Comparison of ENCODE assay signal across 8 cellular contexts in genomic region chr9:98807811-98808195, GRCh38. TPM values are rescaled to one million over a fixed set of nuclear protein-coding genes. Genes with fewer than 3 reads are reported as not detected.
DNase-seq lines count a peak whose midpoint lies in the region; ATAC-seq and TF ChIP-seq lines count a peak whose summit lies in the region.

No MANE protein-coding gene starts in this region.

- no peaks in the 10 kb centered on the region for H3K36me3 ChIP-seq in rectal smooth muscle tissue (ENCODE audit: control insufficient read depth, insufficient read depth, low read length)

- H3K27me3 ChIP-seq in foreskin keratinocyte (peaks cover 75% of the 10 kb centered on the region), rectal smooth muscle tissue (ENCODE audit: control insufficient read depth, insufficient read depth, low read length) (no peaks in the 10 kb centered on the region)

- DNase-seq in Daoy (ENCODE audit: low read depth) (peak; percentile 47), WTC11 (ENCODE audit: low spot score) (peak; percentile 26), foreskin keratinocyte (no peak), posterior vena cava (ENCODE audit: low spot score) (no peak), DMS153 (lab: John Stamatoyannopoulos, UW) (no peak), GM19238 (ENCODE audit: insufficient read length, low spot score) (no peak)

- no peak overlapping the region for H3K27ac ChIP-seq in foreskin keratinocyte
- peak overlapping the region; percentile 91 for H3K27ac ChIP-seq in rectal smooth muscle tissue (ENCODE audit: low read depth, low read length)

- peaks cover 30% of the 10 kb centered on the region for H3K27me3 Mint-ChIP-seq in WTC11 (ENCODE audit: low read depth)

- H3K27ac Mint-ChIP-seq in WTC11, result no peak overlapping the region

- H3K9me3 Mint-ChIP-seq in WTC11, result no peaks in the 10 kb centered on the region

- POLR2A ChIA-PET in WTC11 (lab: Charles Lee), result interaction anchor here (1.5 kb wide), 1 partner anchor 16 kb away, joined by 7 read pairs; no protein-coding TSS in a partner anchor

- CTCF ChIA-PET in WTC11 (lab: Charles Lee), result interaction anchor here (0.9 to 2.9 kb wide), 7 partner anchors 16 to 191 kb away, joined by 3 to 13 read pairs (median 4); no protein-coding TSS in a partner anchor

- peak overlapping the region; percentile 59 for H3K4me3 ChIP-seq in rectal smooth muscle tissue (ENCODE audit: low read length)

- peaks cover 32% of the 10 kb centered on the region for H3K4me1 Mint-ChIP-seq in WTC11

- H3K4me3 Mint-ChIP-seq in WTC11, result peak overlapping the region; percentile 77

- peak; percentile 27 for ATAC-seq in HG02642 (IDR thresholded peaks at IDR 0.05; ENCODE audit: poor library complexity, unreplicated experiment)
- ATAC-seq in WTC11, result peak; percentile 38
- ATAC-seq in foreskin keratinocyte, result peak; percentile 42

- H3K4me1 ChIP-seq in foreskin keratinocyte (peaks cover 9% of the 10 kb centered on the region), rectal smooth muscle tissue (ENCODE audit: control insufficient read depth, insufficient read depth, low read length) (peaks cover 4% of the 10 kb centered on the region)

- H3K36me3 Mint-ChIP-seq in WTC11, result no peaks in the 10 kb centered on the region; the same call in 1 of the 2 replicates

- TF ChIP-seq CTCF in WTC11 (IDR thresholded peaks at IDR 0.05) (no peak), foreskin keratinocyte (conservative IDR thresholded peaks at IDR 0.05) (no peak)

- no peak overlapping the region for H3K9ac ChIP-seq in rectal smooth muscle tissue (ENCODE audit: low read length)

- intact Hi-C loops in posterior vena cava (cut with DNase I), result no loop called here

TF ChIP-seq in WTC11, 78 proteins besides CTCF, POLR2A, EP300 and RAD21:
- 0 out of 2 replicates have a peak, but pooled peaks have one; percentile 9 for TF ChIP-seq TP53 (CRISPR knock-in tag; IDR thresholded peaks at IDR 0.05)
- TF ChIP-seq, protein P1, sequence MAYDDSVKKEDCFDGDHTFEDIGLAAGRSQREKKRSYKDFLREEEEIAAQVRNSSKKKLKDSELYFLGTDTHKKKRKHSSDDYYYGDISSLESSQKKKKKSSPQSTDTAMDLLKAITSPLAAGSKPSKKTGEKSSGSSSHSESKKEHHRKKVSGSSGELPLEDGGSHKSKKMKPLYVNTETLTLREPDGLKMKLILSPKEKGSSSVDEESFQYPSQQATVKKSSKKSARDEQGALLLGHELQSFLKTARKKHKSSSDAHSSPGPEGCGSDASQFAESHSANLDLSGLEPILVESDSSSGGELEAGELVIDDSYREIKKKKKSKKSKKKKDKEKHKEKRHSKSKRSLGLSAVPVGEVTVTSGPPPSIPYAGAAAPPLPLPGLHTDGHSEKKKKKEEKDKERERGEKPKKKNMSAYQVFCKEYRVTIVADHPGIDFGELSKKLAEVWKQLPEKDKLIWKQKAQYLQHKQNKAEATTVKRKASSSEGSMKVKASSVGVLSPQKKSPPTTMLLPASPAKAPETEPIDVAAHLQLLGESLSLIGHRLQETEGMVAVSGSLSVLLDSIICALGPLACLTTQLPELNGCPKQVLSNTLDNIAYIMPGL (CRISPR knock-in tag; IDR thresholded peaks at IDR 0.05), result peak; percentile 52; the same call in 1 of the 2 replicates
- TF ChIP-seq, protein P2, sequence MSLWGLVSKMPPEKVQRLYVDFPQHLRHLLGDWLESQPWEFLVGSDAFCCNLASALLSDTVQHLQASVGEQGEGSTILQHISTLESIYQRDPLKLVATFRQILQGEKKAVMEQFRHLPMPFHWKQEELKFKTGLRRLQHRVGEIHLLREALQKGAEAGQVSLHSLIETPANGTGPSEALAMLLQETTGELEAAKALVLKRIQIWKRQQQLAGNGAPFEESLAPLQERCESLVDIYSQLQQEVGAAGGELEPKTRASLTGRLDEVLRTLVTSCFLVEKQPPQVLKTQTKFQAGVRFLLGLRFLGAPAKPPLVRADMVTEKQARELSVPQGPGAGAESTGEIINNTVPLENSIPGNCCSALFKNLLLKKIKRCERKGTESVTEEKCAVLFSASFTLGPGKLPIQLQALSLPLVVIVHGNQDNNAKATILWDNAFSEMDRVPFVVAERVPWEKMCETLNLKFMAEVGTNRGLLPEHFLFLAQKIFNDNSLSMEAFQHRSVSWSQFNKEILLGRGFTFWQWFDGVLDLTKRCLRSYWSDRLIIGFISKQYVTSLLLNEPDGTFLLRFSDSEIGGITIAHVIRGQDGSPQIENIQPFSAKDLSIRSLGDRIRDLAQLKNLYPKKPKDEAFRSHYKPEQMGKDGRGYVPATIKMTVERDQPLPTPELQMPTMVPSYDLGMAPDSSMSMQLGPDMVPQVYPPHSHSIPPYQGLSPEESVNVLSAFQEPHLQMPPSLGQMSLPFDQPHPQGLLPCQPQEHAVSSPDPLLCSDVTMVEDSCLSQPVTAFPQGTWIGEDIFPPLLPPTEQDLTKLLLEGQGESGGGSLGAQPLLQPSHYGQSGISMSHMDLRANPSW (CRISPR knock-in tag; conservative IDR thresholded peaks at IDR 0.05; ENCODE audit: low read depth), result no peak

RNA-seq across cellular contexts. Expression of gene GALNT12, which starts 0.3 kb away (rescaled TPM):
- total RNA-seq in Daoy (2014; rRNA removed; shearing (Covaris generic)), result 5.3 TPM in 2 replicates
- total RNA-seq in WTC11 (2021) (19.3 to 24.7 TPM (median 23.7 TPM) in 3 replicates), foreskin keratinocyte (0.34 and 0.81 TPM in 2 replicates), posterior vena cava (10 to 100 TPM; 16.1 to 17.6 TPM)
- 0.19 and 0.48 TPM in 2 replicates for polyA plus RNA-seq in foreskin keratinocyte

RNA-seq across cellular contexts. Expression of gene ANKS6, which starts 11.4 kb away (rescaled TPM):
- total RNA-seq in Daoy (2014; rRNA removed; shearing (Covaris generic)), result 10.3 and 28.6 TPM in 2 replicates
- 65.1 to 76.7 TPM (median 66.5 TPM) in 3 replicates for total RNA-seq in WTC11 (2021)
- 17.0 and 17.5 TPM in 2 replicates for total RNA-seq in foreskin keratinocyte
- 15.3 and 17.7 TPM in 2 replicates for polyA plus RNA-seq in foreskin keratinocyte
- total RNA-seq in posterior vena cava, result 10 to 100 TPM; 15.5 to 18.6 TPM

Comparison
In these comparisons a context has a peak if more than half of its experiments do, and no peak if none do; other contexts are left out.
1. DNase-seq: peak in Daoy (single experiment) and WTC11 (single experiment); none in foreskin keratinocyte (0 of 2), posterior vena cava (single experiment), DMS153 (single experiment) and GM19238 (single experiment).
2. Peak in every context shown above with its lines, with median percentiles within 50 percentile points of each other: ATAC-seq.